In genomic region chr20:50870572-50871161, GRCh38 we compare ENCODE assay signal across 1 cellular context.
TF ChIP-seq lines count a peak whose summit lies in the region.

No MANE protein-coding gene starts in this region.

TF ChIP-seq in HepG2, 621 proteins besides CTCF, POLR2A, EP300 and RAD21 (continued from another document and continues in another):
- TF ChIP-seq ZBED4 (CRISPR knock-in tag; IDR thresholded peaks at IDR 0.05; ENCODE audit: borderline replicate concordance), result 0 out of 2 replicates have a peak, but pooled peaks have one; percentile 36
- no peak for TF ChIP-seq HNRNPUL1 (IDR thresholded peaks at IDR 0.05; ENCODE audit: low read depth, low read length)
- peak; percentile 62; the same call in 1 of the 2 replicates for TF ChIP-seq ZNF430 (CRISPR knock-in tag; IDR thresholded peaks at IDR 0.05)
- TF ChIP-seq ZBTB38 (CRISPR knock-in tag; IDR thresholded peaks at IDR 0.05), result 0 out of 2 replicates have a peak, but pooled peaks have one; percentile 5
- peak; percentile 68 for TF ChIP-seq ZFX (CRISPR knock-in tag; IDR thresholded peaks at IDR 0.05; ENCODE audit: low read depth)
- no peak for TF ChIP-seq ZNF124 (CRISPR knock-in tag; IDR thresholded peaks at IDR 0.05)
- TF ChIP-seq MEIS2 (CRISPR knock-in tag; IDR thresholded peaks at IDR 0.05), result 0 out of 2 replicates have a peak, but pooled peaks have one; percentile 27
- no peak for TF ChIP-seq LCORL (IDR thresholded peaks at IDR 0.05)
- 0 out of 2 replicates have a peak, but pooled peaks have one; percentile 26 for TF ChIP-seq LCORL (CRISPR knock-in tag; IDR thresholded peaks at IDR 0.05)
- no peak for TF ChIP-seq ZNF574 (CRISPR knock-in tag; IDR thresholded peaks at IDR 0.05)
- peak; percentile 73 for TF ChIP-seq PHF8 (CRISPR knock-in tag; IDR thresholded peaks at IDR 0.05)
- no peak for TF ChIP-seq SKI (IDR thresholded peaks at IDR 0.05; ENCODE audit: partially characterized antibody)
- TF ChIP-seq SIX4 (CRISPR knock-in tag; IDR thresholded peaks at IDR 0.05), result peak; percentile 87
- no peak for TF ChIP-seq YEATS4 (CRISPR knock-in tag; IDR thresholded peaks at IDR 0.05; ENCODE audit: borderline replicate concordance)
- TF ChIP-seq SP1 (IDR thresholded peaks at IDR 0.05), result no peak
- TF ChIP-seq SP1 (CRISPR knock-in tag; IDR thresholded peaks at IDR 0.05), result no peak
- no peak for TF ChIP-seq SATB2 (CRISPR knock-in tag; IDR thresholded peaks at IDR 0.05)
- no peak for TF ChIP-seq TBX3 (IDR thresholded peaks at IDR 0.05; ENCODE audit: borderline replicate concordance)
- TF ChIP-seq PAX8 (CRISPR knock-in tag; IDR thresholded peaks at IDR 0.05; ENCODE audit: borderline replicate concordance), result no peak
- no peak for TF ChIP-seq FOXK1 (CRISPR knock-in tag; IDR thresholded peaks at IDR 0.05; ENCODE audit: borderline replicate concordance, low read depth)
- TF ChIP-seq PAWR (CRISPR knock-in tag; IDR thresholded peaks at IDR 0.05; ENCODE audit: borderline replicate concordance), result no peak
- TF ChIP-seq MTF2 (CRISPR knock-in tag; IDR thresholded peaks at IDR 0.05; ENCODE audit: borderline replicate concordance), result no peak
- no peak for TF ChIP-seq MYNN (CRISPR knock-in tag; IDR thresholded peaks at IDR 0.05; ENCODE audit: low read depth)
- TF ChIP-seq ZNF256 (CRISPR knock-in tag; conservative IDR thresholded peaks at IDR 0.05), result no peak
- peak; percentile 69; the same call in 1 of the 2 replicates for TF ChIP-seq ZNF276 (CRISPR knock-in tag; IDR thresholded peaks at IDR 0.05; ENCODE audit: low read depth)
- TF ChIP-seq ZNF441 (CRISPR knock-in tag; IDR thresholded peaks at IDR 0.05; ENCODE audit: borderline replicate concordance), result no peak
- TF ChIP-seq RFX1 (IDR thresholded peaks at IDR 0.05), result no peak
- TF ChIP-seq TMF1 (CRISPR knock-in tag; IDR thresholded peaks at IDR 0.05; ENCODE audit: low read depth), result no peak
- no peak for TF ChIP-seq TFAP4 (IDR thresholded peaks at IDR 0.05; ENCODE audit: borderline replicate concordance, low read depth)
- no peak for TF ChIP-seq IRX3 (CRISPR knock-in tag; IDR thresholded peaks at IDR 0.05; ENCODE audit: borderline replicate concordance, low read depth)
- TF ChIP-seq XRCC5 (optimal IDR thresholded peaks at IDR 0.05; ENCODE audit: low read length), result peak; percentile 9
- TF ChIP-seq DDIT3 (CRISPR knock-in tag; IDR thresholded peaks at IDR 0.05), result no peak
- no peak for TF ChIP-seq ZNF383 (CRISPR knock-in tag; IDR thresholded peaks at IDR 0.05; ENCODE audit: borderline replicate concordance)
- TF ChIP-seq PATZ1 (CRISPR knock-in tag; IDR thresholded peaks at IDR 0.05), result 0 out of 2 replicates have a peak, but pooled peaks have one; percentile 40
- TF ChIP-seq SIX1 (CRISPR knock-in tag; IDR thresholded peaks at IDR 0.05; ENCODE audit: borderline replicate concordance), result peak; percentile 52; the same call in 1 of the 2 replicates
- TF ChIP-seq SP2 (CRISPR knock-in tag; IDR thresholded peaks at IDR 0.05), result 0 out of 2 replicates have a peak, but pooled peaks have one; percentile 33
- TF ChIP-seq MEF2D (CRISPR knock-in tag; IDR thresholded peaks at IDR 0.05), result no peak
- TF ChIP-seq ZNF619 (CRISPR knock-in tag; IDR thresholded peaks at IDR 0.05), result no peak
- TF ChIP-seq ZNF343 (CRISPR knock-in tag; IDR thresholded peaks at IDR 0.05), result peak; percentile 51; the same call in 1 of the 2 replicates
- no peak for TF ChIP-seq ZNF710 (CRISPR knock-in tag; IDR thresholded peaks at IDR 0.05; ENCODE audit: borderline replicate concordance)
- no peak for TF ChIP-seq ZNF766 (CRISPR knock-in tag; IDR thresholded peaks at IDR 0.05; ENCODE audit: borderline replicate concordance)
- no peak for TF ChIP-seq ZNF790 (CRISPR knock-in tag; IDR thresholded peaks at IDR 0.05; ENCODE audit: borderline replicate concordance)
- TF ChIP-seq ATF7 (IDR thresholded peaks at IDR 0.05), result no peak
- no peak for TF ChIP-seq ATF7 (CRISPR knock-in tag; IDR thresholded peaks at IDR 0.05)
- 0 out of 2 replicates have a peak, but pooled peaks have one; percentile 19 for TF ChIP-seq ZNF331 (CRISPR knock-in tag; IDR thresholded peaks at IDR 0.05)
- no peak for TF ChIP-seq ZNF530 (CRISPR knock-in tag; IDR thresholded peaks at IDR 0.05; ENCODE audit: low read depth)
- no peak for TF ChIP-seq ZMYM3 (CRISPR knock-in tag; IDR thresholded peaks at IDR 0.05)
- TF ChIP-seq NFYC (CRISPR knock-in tag; IDR thresholded peaks at IDR 0.05), result 0 out of 2 replicates have a peak, but pooled peaks have one; percentile 34
- TF ChIP-seq DZIP1 (CRISPR knock-in tag; IDR thresholded peaks at IDR 0.05), result no peak
- no peak for TF ChIP-seq CEBPG (CRISPR knock-in tag; IDR thresholded peaks at IDR 0.05)
- no peak for TF ChIP-seq ZSCAN22 (CRISPR knock-in tag; IDR thresholded peaks at IDR 0.05)
- TF ChIP-seq ZNF740 (CRISPR knock-in tag; IDR thresholded peaks at IDR 0.05), result no peak; the same call in 1 of the 2 replicates
- no peak for TF ChIP-seq NFE2L2 (IDR thresholded peaks at IDR 0.05; ENCODE audit: low read length)
- no peak for TF ChIP-seq NFIB (CRISPR knock-in tag; IDR thresholded peaks at IDR 0.05; ENCODE audit: borderline replicate concordance)
- peak; percentile 31; the same call in 1 of the 2 replicates for TF ChIP-seq ZNF572 (CRISPR knock-in tag; IDR thresholded peaks at IDR 0.05)
- TF ChIP-seq GATAD1 (CRISPR knock-in tag; IDR thresholded peaks at IDR 0.05), result no peak
- TF ChIP-seq NRL (CRISPR knock-in tag; IDR thresholded peaks at IDR 0.05; ENCODE audit: borderline replicate concordance), result no peak
